ENCODE assay signal across 1 cellular context in the genomic region with DNA sequence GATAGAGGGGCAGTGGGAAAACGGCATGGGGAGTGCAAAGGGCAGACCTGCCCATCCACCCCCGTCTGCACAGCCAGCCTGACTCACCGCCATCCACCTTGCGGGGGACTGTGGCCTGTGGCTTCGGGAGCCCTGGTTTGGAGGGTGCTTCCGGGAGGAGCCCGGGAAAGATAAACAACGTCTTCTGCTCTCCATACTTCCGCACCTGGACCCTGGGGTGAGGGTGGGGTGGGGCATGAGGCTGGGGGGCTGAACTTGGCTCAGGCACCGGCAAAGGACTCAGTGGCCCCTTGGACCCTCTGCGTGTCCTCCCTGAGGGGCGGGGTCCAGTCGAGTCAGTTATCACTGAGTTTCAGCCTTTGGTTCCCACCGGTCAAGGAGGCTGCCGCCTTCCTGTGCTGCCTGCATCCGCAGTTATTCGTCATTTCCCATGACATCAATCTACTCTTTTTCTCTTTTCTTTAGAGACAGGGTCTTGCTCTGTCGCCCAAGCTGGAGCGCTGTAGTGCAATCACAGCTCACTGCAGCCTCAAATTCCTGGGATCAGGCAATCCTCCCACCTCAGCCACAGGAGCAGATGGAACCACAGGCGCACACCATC.
TF ChIP-seq lines count a peak whose summit lies in the region.

No MANE protein-coding gene starts in this region.

TF ChIP-seq in HepG2, 621 proteins besides CTCF, POLR2A, EP300 and RAD21 (continued from another document and continues in another):
- TF ChIP-seq ZFYVE20 (CRISPR knock-in tag; IDR thresholded peaks at IDR 0.05; ENCODE audit: borderline replicate concordance, low read depth): no peak
- TF ChIP-seq SMAD1 (CRISPR knock-in tag; IDR thresholded peaks at IDR 0.05; ENCODE audit: borderline replicate concordance, low read depth): no peak
- TF ChIP-seq, protein P1, sequence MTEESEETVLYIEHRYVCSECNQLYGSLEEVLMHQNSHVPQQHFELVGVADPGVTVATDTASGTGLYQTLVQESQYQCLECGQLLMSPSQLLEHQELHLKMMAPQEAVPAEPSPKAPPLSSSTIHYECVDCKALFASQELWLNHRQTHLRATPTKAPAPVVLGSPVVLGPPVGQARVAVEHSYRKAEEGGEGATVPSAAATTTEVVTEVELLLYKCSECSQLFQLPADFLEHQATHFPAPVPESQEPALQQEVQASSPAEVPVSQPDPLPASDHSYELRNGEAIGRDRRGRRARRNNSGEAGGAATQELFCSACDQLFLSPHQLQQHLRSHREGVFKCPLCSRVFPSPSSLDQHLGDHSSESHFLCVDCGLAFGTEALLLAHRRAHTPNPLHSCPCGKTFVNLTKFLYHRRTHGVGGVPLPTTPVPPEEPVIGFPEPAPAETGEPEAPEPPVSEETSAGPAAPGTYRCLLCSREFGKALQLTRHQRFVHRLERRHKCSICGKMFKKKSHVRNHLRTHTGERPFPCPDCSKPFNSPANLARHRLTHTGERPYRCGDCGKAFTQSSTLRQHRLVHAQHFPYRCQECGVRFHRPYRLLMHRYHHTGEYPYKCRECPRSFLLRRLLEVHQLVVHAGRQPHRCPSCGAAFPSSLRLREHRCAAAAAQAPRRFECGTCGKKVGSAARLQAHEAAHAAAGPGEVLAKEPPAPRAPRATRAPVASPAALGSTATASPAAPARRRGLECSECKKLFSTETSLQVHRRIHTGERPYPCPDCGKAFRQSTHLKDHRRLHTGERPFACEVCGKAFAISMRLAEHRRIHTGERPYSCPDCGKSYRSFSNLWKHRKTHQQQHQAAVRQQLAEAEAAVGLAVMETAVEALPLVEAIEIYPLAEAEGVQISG (CRISPR knock-in tag; IDR thresholded peaks at IDR 0.05): no peak
- TF ChIP-seq ZFP41 (CRISPR knock-in tag; IDR thresholded peaks at IDR 0.05; ENCODE audit: borderline replicate concordance): no peak
- no peak for TF ChIP-seq SOX6 (IDR thresholded peaks at IDR 0.05)
- peak; percentile 67 for TF ChIP-seq SOX6 (CRISPR knock-in tag; IDR thresholded peaks at IDR 0.05)
- TF ChIP-seq ZBTB33 (CRISPR knock-in tag; IDR thresholded peaks at IDR 0.05): no peak
- no peak for TF ChIP-seq ZNF280B (CRISPR knock-in tag; IDR thresholded peaks at IDR 0.05; ENCODE audit: borderline replicate concordance)
- no peak for TF ChIP-seq ZNF460 (CRISPR knock-in tag; IDR thresholded peaks at IDR 0.05; ENCODE audit: borderline replicate concordance)
- no peak for TF ChIP-seq SNRNP70 (IDR thresholded peaks at IDR 0.05; ENCODE audit: low read depth, low read length)
- no peak for TF ChIP-seq ZNF513 (CRISPR knock-in tag; conservative IDR thresholded peaks at IDR 0.05)
- peak; percentile 86 for TF ChIP-seq FOSL2 (CRISPR knock-in tag; IDR thresholded peaks at IDR 0.05)
- TF ChIP-seq ZNF263 (CRISPR knock-in tag; IDR thresholded peaks at IDR 0.05): peak; percentile 91
- TF ChIP-seq HDAC1 (CRISPR knock-in tag; IDR thresholded peaks at IDR 0.05): peak; percentile 60; the same call in 1 of the 2 replicates
- peak; percentile 33; the same call in 1 of the 2 replicates for TF ChIP-seq HMG20A (CRISPR knock-in tag; IDR thresholded peaks at IDR 0.05; ENCODE audit: borderline replicate concordance)
- TF ChIP-seq YEATS4 (CRISPR knock-in tag; IDR thresholded peaks at IDR 0.05; ENCODE audit: borderline replicate concordance): no peak
- peak; percentile 52; the same call in 1 of the 2 replicates for TF ChIP-seq POGZ (CRISPR knock-in tag; IDR thresholded peaks at IDR 0.05)
- no peak for TF ChIP-seq NONO (IDR thresholded peaks at IDR 0.05)
- TF ChIP-seq NONO (CRISPR knock-in tag; conservative IDR thresholded peaks at IDR 0.05): 0 out of 2 replicates have a peak, but pooled peaks have one; percentile 43
- TF ChIP-seq, protein P2, sequence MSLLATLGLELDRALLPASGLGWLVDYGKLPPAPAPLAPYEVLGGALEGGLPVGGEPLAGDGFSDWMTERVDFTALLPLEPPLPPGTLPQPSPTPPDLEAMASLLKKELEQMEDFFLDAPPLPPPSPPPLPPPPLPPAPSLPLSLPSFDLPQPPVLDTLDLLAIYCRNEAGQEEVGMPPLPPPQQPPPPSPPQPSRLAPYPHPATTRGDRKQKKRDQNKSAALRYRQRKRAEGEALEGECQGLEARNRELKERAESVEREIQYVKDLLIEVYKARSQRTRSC (CRISPR knock-in tag; IDR thresholded peaks at IDR 0.05; ENCODE audit: low read depth): no peak
- peak; percentile 49; the same call in 1 of the 2 replicates for TF ChIP-seq IRF2 (CRISPR knock-in tag; IDR thresholded peaks at IDR 0.05)
- TF ChIP-seq GABPB1 (CRISPR knock-in tag; IDR thresholded peaks at IDR 0.05): peak; percentile 77
- TF ChIP-seq ZNF670 (CRISPR knock-in tag; IDR thresholded peaks at IDR 0.05; ENCODE audit: borderline replicate concordance): 0 out of 2 replicates have a peak, but pooled peaks have one; percentile 35
- TF ChIP-seq SP5 (CRISPR knock-in tag; IDR thresholded peaks at IDR 0.05; ENCODE audit: borderline replicate concordance, low read depth): peak; percentile 51
- TF ChIP-seq MXI1 (IDR thresholded peaks at IDR 0.05; ENCODE audit: borderline replicate concordance, low read depth, low read length): peak; percentile 54; the same call in 1 of the 3 replicates
- TF ChIP-seq HOXA7 (CRISPR knock-in tag; IDR thresholded peaks at IDR 0.05): no peak
- no peak for TF ChIP-seq HES4 (CRISPR knock-in tag; IDR thresholded peaks at IDR 0.05; ENCODE audit: borderline replicate concordance)
- TF ChIP-seq KMT2B (CRISPR knock-in tag; IDR thresholded peaks at IDR 0.05): no peak
- TF ChIP-seq THRA (CRISPR knock-in tag; IDR thresholded peaks at IDR 0.05; ENCODE audit: borderline replicate concordance): no peak
- TF ChIP-seq ESRRA (CRISPR knock-in tag; IDR thresholded peaks at IDR 0.05; ENCODE audit: low read depth): 0 out of 2 replicates have a peak, but pooled peaks have one; percentile 19
- TF ChIP-seq, protein P3, sequence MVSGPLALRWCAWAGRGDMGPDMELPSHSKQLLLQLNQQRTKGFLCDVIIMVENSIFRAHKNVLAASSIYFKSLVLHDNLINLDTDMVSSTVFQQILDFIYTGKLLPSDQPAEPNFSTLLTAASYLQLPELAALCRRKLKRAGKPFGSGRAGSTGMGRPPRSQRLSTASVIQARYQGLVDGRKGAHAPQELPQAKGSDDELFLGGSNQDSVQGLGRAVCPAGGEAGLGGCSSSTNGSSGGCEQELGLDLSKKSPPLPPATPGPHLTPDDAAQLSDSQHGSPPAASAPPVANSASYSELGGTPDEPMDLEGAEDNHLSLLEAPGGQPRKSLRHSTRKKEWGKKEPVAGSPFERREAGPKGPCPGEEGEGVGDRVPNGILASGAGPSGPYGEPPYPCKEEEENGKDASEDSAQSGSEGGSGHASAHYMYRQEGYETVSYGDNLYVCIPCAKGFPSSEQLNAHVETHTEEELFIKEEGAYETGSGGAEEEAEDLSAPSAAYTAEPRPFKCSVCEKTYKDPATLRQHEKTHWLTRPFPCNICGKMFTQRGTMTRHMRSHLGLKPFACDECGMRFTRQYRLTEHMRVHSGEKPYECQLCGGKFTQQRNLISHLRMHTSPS (CRISPR knock-in tag; IDR thresholded peaks at IDR 0.05; ENCODE audit: low read depth): peak; percentile 42; the same call in 1 of the 2 replicates
- TF ChIP-seq SMYD3 (CRISPR knock-in tag; IDR thresholded peaks at IDR 0.05): no peak
- no peak for TF ChIP-seq ZSCAN25 (CRISPR knock-in tag; IDR thresholded peaks at IDR 0.05)
- TF ChIP-seq SRF (IDR thresholded peaks at IDR 0.05; ENCODE audit: low read depth, low read length): no peak
- TF ChIP-seq BHLHE40 (IDR thresholded peaks at IDR 0.05; ENCODE audit: low read length): no peak
- TF ChIP-seq GABPA (IDR thresholded peaks at IDR 0.05; ENCODE audit: low read depth, low read length): 0 out of 2 replicates have a peak, but pooled peaks have one; percentile 17
- peak; percentile 82 for TF ChIP-seq GABPA (CRISPR knock-in tag; IDR thresholded peaks at IDR 0.05; ENCODE audit: low read depth)
- no peak for TF ChIP-seq LCORL (IDR thresholded peaks at IDR 0.05)
- peak; percentile 71 for TF ChIP-seq LCORL (CRISPR knock-in tag; IDR thresholded peaks at IDR 0.05)
- TF ChIP-seq MTERF4 (CRISPR knock-in tag; IDR thresholded peaks at IDR 0.05): peak; percentile 45; the same call in 1 of the 2 replicates
- peak; percentile 56; the same call in 1 of the 2 replicates for TF ChIP-seq FOXA3 (CRISPR knock-in tag; IDR thresholded peaks at IDR 0.05)
- TF ChIP-seq GFI1 (CRISPR knock-in tag; IDR thresholded peaks at IDR 0.05; ENCODE audit: borderline replicate concordance): peak; percentile 82; the same call in 1 of the 2 replicates
- TF ChIP-seq ZNF362 (CRISPR knock-in tag; IDR thresholded peaks at IDR 0.05; ENCODE audit: borderline replicate concordance): no peak
- TF ChIP-seq, protein P4, sequence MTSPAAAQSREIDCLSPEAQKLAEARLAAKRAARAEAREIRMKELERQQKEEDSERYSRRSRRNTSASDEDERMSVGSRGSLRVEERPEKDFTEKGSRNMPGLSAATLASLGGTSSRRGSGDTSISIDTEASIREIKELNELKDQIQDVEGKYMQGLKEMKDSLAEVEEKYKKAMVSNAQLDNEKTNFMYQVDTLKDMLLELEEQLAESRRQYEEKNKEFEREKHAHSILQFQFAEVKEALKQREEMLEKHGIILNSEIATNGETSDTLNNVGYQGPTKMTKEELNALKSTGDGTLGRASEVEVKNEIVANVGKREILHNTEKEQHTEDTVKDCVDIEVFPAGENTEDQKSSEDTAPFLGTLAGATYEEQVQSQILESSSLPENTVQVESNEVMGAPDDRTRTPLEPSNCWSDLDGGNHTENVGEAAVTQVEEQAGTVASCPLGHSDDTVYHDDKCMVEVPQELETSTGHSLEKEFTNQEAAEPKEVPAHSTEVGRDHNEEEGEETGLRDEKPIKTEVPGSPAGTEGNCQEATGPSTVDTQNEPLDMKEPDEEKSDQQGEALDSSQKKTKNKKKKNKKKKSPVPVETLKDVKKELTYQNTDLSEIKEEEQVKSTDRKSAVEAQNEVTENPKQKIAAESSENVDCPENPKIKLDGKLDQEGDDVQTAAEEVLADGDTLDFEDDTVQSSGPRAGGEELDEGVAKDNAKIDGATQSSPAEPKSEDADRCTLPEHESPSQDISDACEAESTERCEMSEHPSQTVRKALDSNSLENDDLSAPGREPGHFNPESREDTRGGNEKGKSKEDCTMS (CRISPR knock-in tag; conservative IDR thresholded peaks at IDR 0.05): no peak
